In genomic region chr7:6209340-6209739, GRCh38 we compare ENCODE assay signal across 22 cellular contexts.
"Had no signal": no experiment of that assay in that cellular context is flagged by ENCODE, and none has a peak within 500 bp of the region (broad histone marks: within the 10 kb centered on the region; RNA-seq: fewer than 3 reads in every experiment).

No MANE protein-coding gene starts in this region.

- H3K4me3 ChIP-seq: coronary artery, dorsolateral prefrontal cortex, thoracic aorta, uterus had no signal

- ATAC-seq: activated CD4-positive, alpha-beta T cell treated with anti-CD3 and anti-CD28 coated beads for 36 hours; activated CD8-positive, alpha-beta memory T cell treated with anti-CD3 and anti-CD28 coated beads, Interleukin-2, amount 10 ng/mL, durations not matched to agents 7 days and 5 days; activated CD8-positive, alpha-beta T cell treated with anti-CD3 and anti-CD28 coated beads, Interleukin-2, amount 10 ng/mL, durations not matched to agents 7 days and 5 days; activated naive CD4-positive, alpha-beta T cell treated with anti-CD3 and anti-CD28 coated beads, Interleukin-2, amount 50 U/mL, for 72 hours; activated T-cell treated with anti-CD3 and anti-CD28 coated beads, Interleukin-2, amount 50 U/mL, for 72 hours; naive thymus-derived CD4-positive, alpha-beta T cell; stimulated activated effector memory CD8-positive, alpha-beta T cell treated with anti-CD3 and anti-CD28 coated beads, Interleukin-12 subunit alpha, Interleukin-12 subunit beta, amount 100 ng/mL, for 72 hours had no signal

- H3K36me3 ChIP-seq: thoracic aorta, uterus had no signal

- DNase-seq: activated B cell treated with CpG ODN at 0.5 μM for 24 hours; activated CD4-positive, alpha-beta T cell treated with anti-CD3 and anti-CD28 coated beads for 36 hours; activated CD8-positive, alpha-beta memory T cell treated with anti-CD3 and anti-CD28 coated beads, Interleukin-2, amount 10 ng/mL, durations not matched to agents 7 days and 5 days; activated CD8-positive, alpha-beta T cell treated with anti-CD3 and anti-CD28 coated beads, Interleukin-2, amount 10 ng/mL, durations not matched to agents 7 days and 5 days; activated naive CD4-positive, alpha-beta T cell; activated T-cell treated with anti-CD3 and anti-CD28 coated beads, Interleukin-2, amount 50 U/mL, for 72 hours; effector memory CD4-positive, alpha-beta T cell; foreskin melanocyte; glutamatergic neuron; naive thymus-derived CD4-positive, alpha-beta T cell; right cardiac atrium; stimulated activated CD4-positive, alpha-beta T cell treated with anti-CD3 and anti-CD28 coated beads, Interleukin-12 subunit alpha, Interleukin-12 subunit beta, amount 100 ng/mL, for 4 hours; stimulated activated CD4-positive, alpha-beta T cell treated with anti-CD3 and anti-CD28 coated beads, Interleukin-4, amount 100 ng/mL, for 24 hours; T-helper 1 cell; trophoblast cell; uterus had no signal

- H3K4me1 ChIP-seq: parathyroid adenoma, uterus had no signal

- H3K9me3 ChIP-seq: thoracic aorta, uterus had no signal

- H3K27me3 ChIP-seq: dorsolateral prefrontal cortex, uterus had no signal

- H3K27ac ChIP-seq: coronary artery, dorsolateral prefrontal cortex, parathyroid adenoma, thoracic aorta, uterus had no signal
